Comparison of ENCODE assay signal across 25 cellular contexts in genomic region chr16:8430401-8430800, GRCh38.
"Had no signal": no experiment of that assay in that cellular context is flagged by ENCODE, and none has a peak within 500 bp of the region (broad histone marks: within the 10 kb centered on the region; RNA-seq: fewer than 3 reads in every experiment).

No MANE protein-coding gene starts in this region.

- H3K27ac ChIP-seq: hepatocyte, left ventricle myocardium inferior, neural progenitor cell, ovary, right atrium auricular region, right lobe of liver, thyroid gland, transverse colon, upper lobe of left lung, vagina had no signal

- H3K4me1 ChIP-seq: left ventricle myocardium inferior, right atrium auricular region, right lobe of liver, thyroid gland, transverse colon, upper lobe of left lung, vagina had no signal

- ATAC-seq: natural killer cell; right lobe of liver; stimulated activated memory B cell treated with anti-CD40 and anti-IgM and Interleukin-4, amounts not matched to agents 10 μg/mL and 1 μg/mL and 100 μg/mL, for 72 hours; stimulated activated naive CD8-positive, alpha-beta T cell treated with anti-CD3 and anti-CD28 coated beads, Interleukin-15, amount 100 ng/mL, for 72 hours had no signal

- H3K36me3 ChIP-seq: left ventricle myocardium inferior, neural progenitor cell, ovary, right atrium auricular region, right lobe of liver, thyroid gland, transverse colon, upper lobe of left lung, vagina had no signal

- H3K9me3 ChIP-seq: ovary, right lobe of liver, thyroid gland, transverse colon, upper lobe of left lung, vagina had no signal

- DNase-seq: islet precursor cell; left ventricle myocardium inferior; mesendoderm; naive B cell; natural killer cell; nephron progenitor cell; ovary; right lobe of liver; stimulated activated CD4-positive, alpha-beta T cell treated with anti-CD3 and anti-CD28 coated beads, Interleukin-1b, Interleukin-23, amount 100 ng/mL, for 48 hours; stimulated activated CD4-positive, alpha-beta T cell treated with anti-CD3 and anti-CD28 coated beads, Interleukin-2, amount 100 ng/mL, for 48 hours; stimulated activated CD4-positive, alpha-beta T cell treated with anti-CD3 and anti-CD28 coated beads, Interleukin-4, amount 100 ng/mL, for 4 hours; stimulated activated CD8-positive, alpha-beta memory T cell treated with anti-CD3 and anti-CD28 coated beads, Interleukin-4, amount 100 ng/mL, for 48 hours; stimulated activated naive CD4-positive, alpha-beta T cell treated with Interleukin-2 at 50 U/mL for 16 hours; stimulated activated naive CD8-positive, alpha-beta T cell treated with anti-CD3 and anti-CD28 coated beads, Interleukin-15, amount 100 ng/mL, for 72 hours; substantia nigra; thyroid gland; transverse colon; upper lobe of left lung had no signal

- H3K27me3 ChIP-seq: hepatocyte, neural progenitor cell, ovary, right atrium auricular region, right lobe of liver, thyroid gland, transverse colon, upper lobe of left lung, vagina had no signal

- H3K4me3 ChIP-seq: hepatocyte, left ventricle myocardium inferior, lung, neural progenitor cell, ovary, right atrium auricular region, right lobe of liver, smooth muscle cell, thyroid gland, transverse colon, upper lobe of left lung, vagina had no signal
